8 cellular contexts compared by ENCODE assay signal in genomic region chr11:58905716-58906547, GRCh38. TPM values are rescaled to one million over a fixed set of nuclear protein-coding genes. Genes with fewer than 3 reads are reported as not detected.
DNase-seq lines count a peak whose midpoint lies in the region; ATAC-seq and TF ChIP-seq lines count a peak whose summit lies in the region.

No MANE protein-coding gene starts in this region.

- no peaks in the 10 kb centered on the region for H3K9me3 Mint-ChIP-seq in MCF 10A (ENCODE audit: unreplicated experiment)

- WGBS in suprapubic skin = 9% methylated on average over 20 of the region's 34 CpGs

- TF ChIP-seq EP300 in suprapubic skin (IDR thresholded peaks at IDR 0.05) = no peak

- TF ChIP-seq CTCF in MCF 10A (IDR thresholded peaks at IDR 0.05; ENCODE audit: unreplicated experiment) (peak; percentile 53), suprapubic skin (IDR thresholded peaks at IDR 0.05) (peak in 1 of 2 donors; percentile 19)

- intact Hi-C loops in MCF 10A (cut with micrococcal nuclease) = loop anchor here (10.0 kb wide), 1 partner anchor 149 kb away; no protein-coding TSS in a partner anchor

- peaks cover 13% of the 10 kb centered on the region for H3K4me1 ChIP-seq in suprapubic skin

- peak overlapping the region; percentile 46 for H3K4me3 ChIP-seq in suprapubic skin

- no peak for ATAC-seq in HG02588 (IDR thresholded peaks at IDR 0.05; ENCODE audit: unreplicated experiment)
- ATAC-seq in activated CD4-positive, CD25-positive, alpha-beta regulatory T cell treated with anti-CD3 and anti-CD28 coated beads, Interleukin-2, amount 50 U/mL, for 24 hours = no peak

- peak overlapping the region; percentile 72 for H3K4me3 Mint-ChIP-seq in MCF 10A (ENCODE audit: unreplicated experiment)

- H3K27me3 Mint-ChIP-seq in MCF 10A (ENCODE audit: insufficient read depth, unreplicated experiment) = no peaks in the 10 kb centered on the region

- TF ChIP-seq POLR2A in suprapubic skin (IDR thresholded peaks at IDR 0.05) = no peak

- peaks cover 8% of the 10 kb centered on the region for H3K27me3 ChIP-seq in suprapubic skin

- no peaks in the 10 kb centered on the region for H3K9me3 ChIP-seq in suprapubic skin

- peaks cover 19% of the 10 kb centered on the region for H3K4me1 Mint-ChIP-seq in MCF 10A (ENCODE audit: insufficient read depth, unreplicated experiment)

- H3K27ac Mint-ChIP-seq in MCF 10A (ENCODE audit: low read depth, unreplicated experiment) = no peak overlapping the region

- BruUV-seq in MCF 10A (replicated peaks; lab: Mats Ljungman, UMichigan) = no TSS peak

- no peak overlapping the region for H3K27ac ChIP-seq in suprapubic skin

- no peaks in the 10 kb centered on the region for H3K36me3 Mint-ChIP-seq in MCF 10A (ENCODE audit: insufficient read depth, unreplicated experiment)

- POLR2A ChIA-PET in MCF 10A (lab: Yijun Ruan, JAX) = interaction anchor here (1.3 kb wide), 1 partner anchor 40 kb away, joined by 4 read pairs; no protein-coding TSS in a partner anchor

- CTCF ChIA-PET in MCF 10A (lab: Yijun Ruan, JAX) = interaction anchor here (0.7 to 2.0 kb wide), 11 partner anchors 10 to 297 kb away, joined by 3 to 7 read pairs (median 4); no protein-coding TSS in a partner anchor

- no peaks in the 10 kb centered on the region for H3K36me3 ChIP-seq in suprapubic skin

- DNase-seq in AG08396 (ENCODE audit: low spot score) = peak; percentile 91
- DNase-seq in M059J (ENCODE audit: low read depth) = peak; percentile 94
- DNase-seq in MCF 10A (ENCODE audit: unreplicated experiment) = peak; percentile 91
- DNase-seq in inferior parietal cortex (ENCODE audit: extremely low spot score) = peak; percentile 86
- DNase-seq in suprapubic skin (ENCODE audit: low spot score in 2 of 2) = no peak
- DNase-seq in RPMI8226 = no peak

RNA-seq across cellular contexts. Expression of gene GLYATL1, which starts 33.4 kb away (rescaled TPM):
- 0.12 and 1.9 TPM in 2 replicates for total RNA-seq in M059J (2014; rRNA removed; shearing (Covaris generic))
- not detected in 2 replicates for total RNA-seq in MCF 10A (2022)
- total RNA-seq in suprapubic skin = 1 to 10 TPM in 3 of 4 donors, not detected in 1; 2.4 to 6.1 (median 3.5) TPM

Comparison
In these comparisons a context has a peak if more than half of its experiments do, and no peak if none do; other contexts are left out.
1. DNase-seq: peak in AG08396 (single experiment), M059J (single experiment), MCF 10A (single experiment) and inferior parietal cortex (single experiment); none in suprapubic skin (0 of 2) and RPMI8226 (single experiment).